ENCODE assay signal across 8 cellular contexts in the genomic region with DNA sequence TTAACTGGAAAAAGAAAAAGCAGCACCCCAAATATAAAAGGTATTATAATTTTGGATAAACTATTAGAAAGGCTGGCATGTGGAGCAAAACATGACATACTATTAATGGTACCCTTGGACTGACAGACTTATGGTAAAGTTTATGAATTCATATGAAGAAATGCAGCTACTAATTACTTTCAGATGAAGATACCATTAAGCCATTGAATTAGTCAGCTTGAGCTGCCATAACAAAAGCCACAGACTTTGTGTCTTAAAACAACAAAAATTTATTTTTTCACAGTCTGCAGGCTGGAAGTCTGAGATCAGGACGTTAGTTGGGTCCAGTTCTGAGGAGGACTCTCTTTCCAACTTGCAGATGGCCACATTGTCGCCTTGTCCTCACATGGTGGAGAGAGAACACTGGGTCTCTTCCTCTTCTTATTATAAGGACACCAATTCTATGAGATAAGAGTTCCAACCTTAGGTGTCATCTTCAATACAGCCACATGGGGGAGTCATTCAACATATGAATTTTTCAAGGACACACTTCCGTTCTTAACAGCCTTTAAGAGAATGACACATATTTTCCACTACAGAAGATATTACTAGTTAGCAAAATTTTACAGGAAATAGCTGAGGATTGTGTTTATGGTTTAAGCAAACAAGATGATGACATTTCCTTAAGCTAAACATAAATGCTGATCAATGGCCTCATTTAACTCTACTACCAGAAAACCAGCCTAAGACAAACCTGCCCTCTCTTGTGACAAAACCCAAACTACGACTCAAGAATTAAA. TPM values are rescaled to one million over a fixed set of nuclear protein-coding genes. Genes with fewer than 3 reads are reported as not detected.
DNase-seq lines count a peak whose midpoint lies in the region; ATAC-seq and TF ChIP-seq lines count a peak whose summit lies in the region.

No MANE protein-coding gene starts in this region.

- no peak overlapping the region for H3K27ac ChIP-seq in RWPE2 (ENCODE audit: poor library complexity, severe bottlenecking)

- H3K36me3 ChIP-seq in RWPE2 (ENCODE audit: low read depth) = no peaks in the 10 kb centered on the region

- no peaks in the 10 kb centered on the region for H3K27me3 ChIP-seq in RWPE2 (ENCODE audit: insufficient read depth, poor library complexity, severe bottlenecking)

- H3K4me3 ChIP-seq in RWPE2 (ENCODE audit: severe bottlenecking) = no peak overlapping the region

- peak; percentile 73 for ATAC-seq in RWPE2 (ENCODE audit: low read depth)

- peak; percentile 80 for TF ChIP-seq CTCF in RWPE2 (IDR thresholded peaks at IDR 0.05; ENCODE audit: poor library complexity, severe bottlenecking)

- H3K4me1 ChIP-seq in RWPE2 (ENCODE audit: insufficient read depth, poor library complexity, severe bottlenecking) = peaks cover 3% of the 10 kb centered on the region

- peak; percentile 1 to 22 (median 6) for DNase-seq in stimulated activated CD4-positive, alpha-beta T cell treated with anti-CD3 and anti-CD28 coated beads, Interleukin-1b, Interleukin-23, amount 100 ng/mL, for 24 hours (ENCODE audit: low read depth in 4 of 4, low spot score in 1 of 4)
- no peak for DNase-seq in stimulated activated CD4-positive, alpha-beta T cell treated with anti-CD3 and anti-CD28 coated beads, Interleukin-12 subunit alpha, Interleukin-12 subunit beta, amount 100 ng/mL, for 4 hours
- DNase-seq in HCEC 1CT (peak; percentile 97), LHCN-M2 (ENCODE audit: low read depth) (peak; percentile 86), RWPE2 (ENCODE audit: low spot score) (no peak), amniotic stem cell (lab: John Stamatoyannopoulos, UW) (peak; percentile 93), iPS-NIHi11 (ENCODE audit: low spot score) (peak; percentile 68)
- DNase-seq in stimulated activated CD4-positive, alpha-beta T cell treated with anti-CD3 and anti-CD28 coated beads, TNF-alpha, amount 100 ng/mL, for 48 hours (ENCODE audit: low read depth in 3 of 3) = peak in 2 of 3 donors; percentile 4 to 31

- H3K9me3 ChIP-seq in RWPE2 (ENCODE audit: severe bottlenecking) = no peaks in the 10 kb centered on the region

RNA-seq across cellular contexts. Expression of a gene that starts 56.1 kb away (rescaled TPM):
- 63.3 and 98.1 TPM in 2 replicates for total RNA-seq in LHCN-M2 (2014; rRNA removed)
- 39.8 TPM for polyA plus RNA-seq in LHCN-M2 (2012)

Comparison
In these comparisons a context has a peak if more than half of its experiments do, and no peak if none do; other contexts are left out.
1. DNase-seq: peak in stimulated activated CD4-positive, alpha-beta T cell treated with anti-CD3 and anti-CD28 coated beads, Interleukin-1b, Interleukin-23, amount 100 ng/mL, for 24 hours (4 of 4), HCEC 1CT (single experiment), LHCN-M2 (single experiment), amniotic stem cell (single experiment), iPS-NIHi11 (single experiment) and stimulated activated CD4-positive, alpha-beta T cell treated with anti-CD3 and anti-CD28 coated beads, TNF-alpha, amount 100 ng/mL, for 48 hours (2 of 3); none in stimulated activated CD4-positive, alpha-beta T cell treated with anti-CD3 and anti-CD28 coated beads, Interleukin-12 subunit alpha, Interleukin-12 subunit beta, amount 100 ng/mL, for 4 hours (single experiment) and RWPE2 (single experiment).